ENCODE assay signal across 8 cellular contexts in genomic region chr17:18857864-18858566, GRCh38. TPM values are rescaled to one million over a fixed set of nuclear protein-coding genes. Genes with fewer than 3 reads are reported as not detected.
DNase-seq lines count a peak whose midpoint lies in the region; ATAC-seq and TF ChIP-seq lines count a peak whose summit lies in the region.

Gene PRPSAP2, plus strand, starts transcription at chr17:18858131. Its CDS starts 7,703 bp downstream, at chr17:18865834.

- intact Hi-C loops in colonic mucosa (cut with DNase I) (no loop called here), left colon (cut with DNase I, micrococcal nuclease) (no loop called here)

- H3K27me3 Mint-ChIP-seq in activated CD4-positive, alpha-beta T cell treated with anti-CD3 and anti-CD28 coated beads, Interleukin-2, amount 10 ng/mL, durations not matched to agents 7 days and 5 days = no peaks in the 10 kb centered on the region

- H3K4me3 ChIP-seq in colonic mucosa = peak within 1 kb of the TSS; percentile 95

- CTCF ChIA-PET in activated CD4-positive, alpha-beta T cell treated with anti-CD3 and anti-CD28 coated beads, Interleukin-2, amount 10 ng/mL, durations not matched to agents 7 days and 5 days (lab: Charles Lee) = interaction anchor here (0.5 to 2.4 kb wide), 6 partner anchors 9 to 232 kb away, joined by 3 to 7 read pairs (median 3); no protein-coding TSS in a partner anchor

- H3K9me3 ChIP-seq in colonic mucosa = no peaks in the 10 kb centered on the region

- H3K4me1 ChIP-seq in colonic mucosa = no peaks in the 10 kb centered on the region

- TF ChIP-seq CTCF in colonic mucosa (IDR thresholded peaks at IDR 0.05) = no peak

- no peaks in the 10 kb centered on the region for H3K36me3 ChIP-seq in colonic mucosa

- DNase-seq in AG20443 (ENCODE audit: low spot score) = peak; percentile 99
- DNase-seq in NCI-H748 (lab: John Stamatoyannopoulos, UW; ENCODE audit: unreplicated experiment) = peak; percentile 98
- DNase-seq in activated CD4-positive, alpha-beta T cell treated with anti-CD3 and anti-CD28 coated beads, Interleukin-2, amount 10 ng/mL, durations not matched to agents 7 days and 5 days = peak; percentile 94
- DNase-seq in colonic mucosa = peak; percentile 98
- DNase-seq in left colon = peak; percentile 98 to 99
- DNase-seq in stimulated activated CD4-positive, alpha-beta T cell treated with anti-CD3 and anti-CD28 coated beads, Interleukin-1b, Interleukin-23, amount 100 ng/mL, for 24 hours (ENCODE audit: low read depth in 4 of 4, low spot score in 1 of 4) = peak; percentile 89 to 95 (median 92)

- peaks cover 58% of the 10 kb centered on the region for H3K4me1 Mint-ChIP-seq in activated CD4-positive, alpha-beta T cell treated with anti-CD3 and anti-CD28 coated beads, Interleukin-2, amount 10 ng/mL, durations not matched to agents 7 days and 5 days

- peak within 1 kb of the TSS; percentile 81 for H3K27ac ChIP-seq in colonic mucosa

- H3K9me3 Mint-ChIP-seq in activated CD4-positive, alpha-beta T cell treated with anti-CD3 and anti-CD28 coated beads, Interleukin-2, amount 10 ng/mL, durations not matched to agents 7 days and 5 days = no peaks in the 10 kb centered on the region

- H3K27ac Mint-ChIP-seq in activated CD4-positive, alpha-beta T cell treated with anti-CD3 and anti-CD28 coated beads, Interleukin-2, amount 10 ng/mL, durations not matched to agents 7 days and 5 days = peak within 1 kb of the TSS; percentile 93

- H3K36me3 Mint-ChIP-seq in activated CD4-positive, alpha-beta T cell treated with anti-CD3 and anti-CD28 coated beads, Interleukin-2, amount 10 ng/mL, durations not matched to agents 7 days and 5 days (ENCODE audit: low read depth) = peaks cover 8% of the 10 kb centered on the region

- H3K27me3 ChIP-seq in colonic mucosa = no peaks in the 10 kb centered on the region

- POLR2A ChIA-PET in activated CD4-positive, alpha-beta T cell treated with anti-CD3 and anti-CD28 coated beads, Interleukin-2, amount 10 ng/mL, durations not matched to agents 7 days and 5 days (lab: Charles Lee) = no interaction called here

- ATAC-seq in GM19324 (IDR thresholded peaks at IDR 0.05; ENCODE audit: low FRiP score, unreplicated experiment) = peak; percentile 67
- peak; percentile 24 for ATAC-seq in HG03558 (IDR thresholded peaks at IDR 0.05; ENCODE audit: extremely low read depth, unreplicated experiment)
- ATAC-seq in left colon = peak; percentile 96

- H3K4me3 Mint-ChIP-seq in activated CD4-positive, alpha-beta T cell treated with anti-CD3 and anti-CD28 coated beads, Interleukin-2, amount 10 ng/mL, durations not matched to agents 7 days and 5 days = peak within 1 kb of the TSS; percentile 89

- H3K9ac ChIP-seq in colonic mucosa (ENCODE audit: low read depth in 2 of 2, low read length in 2 of 2) = peak within 1 kb of the TSS; percentile 65 to 85

RNA-seq across cellular contexts. Expression of gene PRPSAP2, which starts in this region (rescaled TPM):
- 10 to 100 TPM; 47.2 to 49.0 TPM for total RNA-seq in activated CD4-positive, alpha-beta T cell treated with anti-CD3 and anti-CD28 coated beads, Interleukin-2, amount 10 ng/mL, durations not matched to agents 7 days and 5 days
- 10 to 100 TPM; 34.8 to 35.9 TPM for total RNA-seq in colonic mucosa
- total RNA-seq in left colon = 10 to 100 TPM; 27.1 to 31.5 TPM

Comparison
In these comparisons a context has a peak if more than half of its experiments do, and no peak if none do; other contexts are left out.
1. Peak in every context shown above with its lines: DNase-seq, ATAC-seq, H3K4me3 ChIP-seq and H3K27ac ChIP-seq.
2. ATAC-seq: peak in every context shown above with its lines; median percentile 96 in left colon; 67 in GM19324; 24 in HG03558.